In the genomic region with DNA sequence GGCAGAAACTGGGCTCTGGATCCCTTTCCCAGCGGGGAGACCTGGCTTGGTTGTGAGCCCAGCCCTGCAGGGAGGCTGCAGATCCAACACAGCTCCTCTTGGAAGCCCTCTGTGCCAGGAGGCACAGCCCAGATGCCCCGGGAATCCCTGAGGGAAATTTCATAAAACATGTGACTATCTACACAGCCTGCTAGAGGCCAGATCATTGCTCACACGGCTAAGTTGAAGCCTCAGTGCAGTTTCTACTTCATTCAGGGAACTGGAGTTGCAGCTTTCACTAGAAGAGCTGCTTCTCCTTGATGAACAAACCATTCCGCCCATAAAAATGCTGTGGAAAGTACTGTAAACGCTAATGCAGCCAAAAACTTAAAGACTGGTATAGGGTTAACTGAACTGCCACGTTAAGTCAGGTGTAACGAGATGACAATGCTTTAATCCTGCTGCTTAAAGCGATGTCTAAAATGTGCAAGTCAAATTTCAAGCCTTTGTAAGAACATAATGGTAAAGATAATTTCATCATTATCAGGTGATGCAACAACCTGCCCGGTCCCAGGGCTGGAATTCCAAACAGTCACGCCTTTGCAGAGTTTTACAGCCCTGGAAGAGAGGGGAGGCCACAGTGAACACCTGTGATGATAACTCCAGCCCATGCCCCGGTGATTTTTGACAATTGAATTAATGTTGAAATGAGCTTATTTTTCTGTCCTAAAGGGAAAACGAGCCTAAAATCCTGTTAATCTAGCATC, we compare ENCODE assay signal across 16 cellular contexts.
DNase-seq lines count a peak whose midpoint lies in the region; ATAC-seq and TF ChIP-seq lines count a peak whose summit lies in the region.
"Had no signal": no experiment of that assay in that cellular context is flagged by ENCODE, and none has a peak within 500 bp of the region (broad histone marks: within the 10 kb centered on the region; RNA-seq: fewer than 3 reads in every experiment).

No MANE protein-coding gene starts in this region.

- no peak overlapping the region for H3K4me3 Mint-ChIP-seq in natural killer cell
- H3K4me3 Mint-ChIP-seq: activated CD4-positive, alpha-beta memory T cell treated with anti-CD3 and anti-CD28 coated beads, Interleukin-2, amount 10 ng/mL, durations not matched to agents 7 days and 5 days; CD4-positive, alpha-beta T cell had no signal

- no peaks in the 10 kb centered on the region for H3K36me3 Mint-ChIP-seq in natural killer cell

- H3K4me1 Mint-ChIP-seq in natural killer cell = peaks cover 25 to 34% of the 10 kb centered on the region in 2 donors

- H3K27me3 Mint-ChIP-seq in natural killer cell (ENCODE audit: low read depth in 2 of 2) = no peaks in the 10 kb centered on the region
- H3K27me3 Mint-ChIP-seq: activated CD4-positive, alpha-beta memory T cell treated with anti-CD3 and anti-CD28 coated beads, Interleukin-2, amount 10 ng/mL, durations not matched to agents 7 days and 5 days; CD4-positive, alpha-beta T cell had no signal

- DNase-seq in HuH-7.5 (ENCODE audit: low spot score) = peak; percentile 58
- DNase-seq in adipocyte (ENCODE audit: low read depth) = peak; percentile 22
- peak; percentile 33 for DNase-seq in myocyte (ENCODE audit: low read depth)
- DNase-seq in natural killer cell = no peak
- no peak for DNase-seq in tibial nerve (ENCODE audit: low spot score in 2 of 2)
- DNase-seq: CD4-positive, alpha-beta T cell; erythroblast; kidney; NCI-H345 had no signal

- intact Hi-C loops in natural killer cell (cut with micrococcal nuclease) = no loop called here

- H3K4me3 ChIP-seq in BLaER1 (no peak overlapping the region), adipocyte (ENCODE audit: low read length) (no peak overlapping the region), tibial nerve (no peak overlapping the region)
- H3K4me3 ChIP-seq: GM12878, pancreas, SK-N-MC had no signal

- H3K27me3 ChIP-seq in BLaER1 (no peaks in the 10 kb centered on the region), adipocyte (replicated peaks; ENCODE audit: control insufficient read depth, insufficient read depth, low read length) (no peaks in the 10 kb centered on the region), tibial nerve (no peaks in the 10 kb centered on the region)
- H3K27me3 ChIP-seq: pancreas had no signal

- no peaks in the 10 kb centered on the region for H4K20me1 ChIP-seq in BLaER1

- H3K4me2 ChIP-seq in BLaER1 = peak overlapping the region; percentile 82

- H3K9me3 ChIP-seq in BLaER1 (0 out of 2 replicates have a peak, but pooled peaks cover 5% of the 10 kb centered on the region), adipocyte (ENCODE audit: control insufficient read depth, low read length) (no peaks in the 10 kb centered on the region), tibial nerve (no peaks in the 10 kb centered on the region)
- H3K9me3 ChIP-seq: pancreas had no signal

- peaks cover 44% of the 10 kb centered on the region for H3K4me1 ChIP-seq in BLaER1
- peaks cover 40% of the 10 kb centered on the region for H3K4me1 ChIP-seq in adipocyte (ENCODE audit: control insufficient read depth, insufficient read depth, low read length)
- peaks cover 0 to 35% (median 0%) of the 10 kb centered on the region in 4 donors for H3K4me1 ChIP-seq in tibial nerve
- H3K4me1 ChIP-seq: pancreas had no signal

- H3K36me3 ChIP-seq in BLaER1 = no peaks in the 10 kb centered on the region
- no peaks in the 10 kb centered on the region for H3K36me3 ChIP-seq in adipocyte (ENCODE audit: control insufficient read depth, insufficient read depth, low read length, severe bottlenecking)
- H3K36me3 ChIP-seq in tibial nerve = no peaks in the 10 kb centered on the region
- H3K36me3 ChIP-seq: pancreas had no signal

- TF ChIP-seq CTCF in natural killer cell (IDR thresholded peaks at IDR 0.05) (no peak), tibial nerve (IDR thresholded peaks at IDR 0.05) (no peak)

- ATAC-seq in HG03442 (IDR thresholded peaks at IDR 0.05; ENCODE audit: unreplicated experiment) (no peak), natural killer cell (no peak), GM18517 (IDR thresholded peaks at IDR 0.05; ENCODE audit: unreplicated experiment) (no peak)
- ATAC-seq: GM12878 had no signal

- no peaks in the 10 kb centered on the region for H3K9me3 Mint-ChIP-seq in natural killer cell
- H3K9me3 Mint-ChIP-seq: CD4-positive, alpha-beta T cell had no signal

- WGBS in tibial nerve, 2 donors = 72% methylated on average over 11 to 12 of the region's 12 CpGs

- no peak for TF ChIP-seq POLR2A in tibial nerve (IDR thresholded peaks at IDR 0.05)

- no peak overlapping the region for H3K9ac ChIP-seq in BLaER1
- peak overlapping the region; percentile 11 for H3K9ac ChIP-seq in adipocyte (ENCODE audit: low read length)

- H3K27ac Mint-ChIP-seq in natural killer cell = no peak overlapping the region
- H3K27ac Mint-ChIP-seq: activated CD4-positive, alpha-beta memory T cell treated with anti-CD3 and anti-CD28 coated beads, Interleukin-2, amount 10 ng/mL, durations not matched to agents 7 days and 5 days; CD4-positive, alpha-beta T cell had no signal

- no peak for TF ChIP-seq EP300 in tibial nerve (IDR thresholded peaks at IDR 0.05)

- H3K27ac ChIP-seq in BLaER1 (peak overlapping the region; percentile 62), tibial nerve (no peak overlapping the region)
- H3K27ac ChIP-seq: pancreas, SK-N-MC had no signal

Comparison
In these comparisons a context has a peak if more than half of its experiments do, and no peak if none do; other contexts are left out.
1. DNase-seq: peak in HuH-7.5 (single experiment), adipocyte (single experiment) and myocyte (single experiment); none in natural killer cell (single experiment) and tibial nerve (0 of 2).